ENCODE assay signal across 28 cellular contexts in genomic region chr2:206241767-206242166, GRCh38. TPM values are rescaled to one million over a fixed set of nuclear protein-coding genes. Genes with fewer than 3 reads are reported as not detected.
DNase-seq lines count a peak whose midpoint lies in the region; ATAC-seq and TF ChIP-seq lines count a peak whose summit lies in the region.
"Had no signal": no experiment of that assay in that cellular context is flagged by ENCODE, and none has a peak within 500 bp of the region (broad histone marks: within the 10 kb centered on the region; RNA-seq: fewer than 3 reads in every experiment).

No MANE protein-coding gene starts in this region.

- H3K4me3 ChIP-seq in osteoblast (ENCODE audit: insufficient read depth, low read length): no peak overlapping the region
- H3K4me3 ChIP-seq: colonic mucosa, spleen, tibial nerve had no signal

- H3K27me3 ChIP-seq in osteoblast (ENCODE audit: insufficient read depth, low read length): no peaks in the 10 kb centered on the region
- H3K27me3 ChIP-seq: colonic mucosa, tibial nerve had no signal

- peaks cover 3% of the 10 kb centered on the region for H3K4me1 ChIP-seq in osteoblast (ENCODE audit: insufficient read depth, low read length)
- H3K4me1 ChIP-seq: colonic mucosa, parathyroid adenoma, tibial nerve had no signal

- no peak for TF ChIP-seq CTCF in osteoblast (IDR thresholded peaks at IDR 0.05; ENCODE audit: extremely low read depth, low read depth, low read length)

- no peak overlapping the region for H2AFZ ChIP-seq in osteoblast (ENCODE audit: low read length)
- H2AFZ ChIP-seq: parathyroid adenoma had no signal

- peak; percentile 52 for ATAC-seq in SK-N-SH treated with all-trans-retinoic acid at 6 μM for 48 hours
- ATAC-seq: natural killer cell had no signal

- no peaks in the 10 kb centered on the region for H3K79me2 ChIP-seq in osteoblast (ENCODE audit: insufficient read depth, low read length)
- H3K79me2 ChIP-seq: parathyroid adenoma had no signal

- no peaks in the 10 kb centered on the region for H3K36me3 ChIP-seq in osteoblast (ENCODE audit: insufficient read depth, low read length)
- H3K36me3 ChIP-seq: colonic mucosa, spleen, tibial nerve had no signal

- no peaks in the 10 kb centered on the region for H3K9me3 ChIP-seq in osteoblast (ENCODE audit: low read depth, low read length)
- H3K9me3 ChIP-seq: colonic mucosa, spleen, tibial nerve had no signal

- H3K4me2 ChIP-seq in osteoblast (ENCODE audit: insufficient read depth, low read length): peak overlapping the region; percentile 36

- DNase-seq in NCI-H2227 treated with DMSO at 0.1 percent for 48 hours (lab: John Stamatoyannopoulos, UW) (peak; percentile 21), NCI-H2227 (lab: John Stamatoyannopoulos, UW; ENCODE audit: unreplicated experiment) (no peak), LHCN-M2 (ENCODE audit: low read depth) (peak; percentile 8), osteoblast (ENCODE audit: insufficient read length, low spot score, missing footprints) (no peak), GM19240 (ENCODE audit: insufficient read length, low spot score) (no peak), DMS153 (lab: John Stamatoyannopoulos, UW) (no peak), NOMO-1 treated with DMSO at 0.1 percent for 48 hours (lab: John Stamatoyannopoulos, UW; ENCODE audit: unreplicated experiment) (no peak)
- DNase-seq: 8988T; activated CD4-positive, alpha-beta T cell treated with anti-CD3 and anti-CD28 coated beads for 48 hours; activated CD8-positive, alpha-beta memory T cell treated with anti-CD3 and anti-CD28 coated beads for 24 hours; activated effector memory CD4-positive, alpha-beta T cell treated with Interleukin-2 at 50 U/mL for 16 hours; anterior cingulate cortex; colonic mucosa; DMS79; effector memory CD4-positive, alpha-beta T cell; erythroblast; GOT3; hypothalamus; natural killer cell; NCI-H1092; NCI-H187 treated with DMSO at 0.1 percent for 48 hours; NCI-H446; spleen; T-helper 9 cell had no signal

- H4K20me1 ChIP-seq in osteoblast (ENCODE audit: insufficient read depth, low read length): no peaks in the 10 kb centered on the region

- H3K27ac ChIP-seq in osteoblast (ENCODE audit: low read depth, low read length): no peak overlapping the region
- H3K27ac ChIP-seq: colonic mucosa, parathyroid adenoma, spleen, tibial nerve, VCaP had no signal

TF ChIP-seq in SK-N-SH treated with all-trans-retinoic acid at 6 μM for 48 hours, 23 proteins besides CTCF, POLR2A, EP300 and RAD21:
- no peak for TF ChIP-seq ARNTL (CRISPR knock-in tag; IDR thresholded peaks at IDR 0.05; ENCODE audit: borderline replicate concordance, low read depth)
- TF ChIP-seq GLIS3 (CRISPR knock-in tag; IDR thresholded peaks at IDR 0.05): no peak
- TF ChIP-seq TSHZ2 (CRISPR knock-in tag; IDR thresholded peaks at IDR 0.05): no peak
- TF ChIP-seq ISL1 (CRISPR knock-in tag; IDR thresholded peaks at IDR 0.05): no peak
- TF ChIP-seq OSR1 (CRISPR knock-in tag; IDR thresholded peaks at IDR 0.05): no peak

RNA-seq across cellular contexts. Expression of gene ZDBF2, which starts 32.7 kb away (rescaled TPM):
- 11.5 and 12.1 TPM in 2 replicates for total RNA-seq in LHCN-M2 (2014; rRNA removed)
- 1.1 TPM for polyA plus RNA-seq in LHCN-M2 (2012)
- 9.1 and 12.7 TPM in 2 replicates for total RNA-seq in osteoblast

Comparison
In these comparisons a context has a peak if more than half of its experiments do, and no peak if none do; other contexts are left out.
1. DNase-seq: peak in NCI-H2227 treated with DMSO at 0.1 percent for 48 hours (single experiment) and LHCN-M2 (single experiment); none in NCI-H2227 (single experiment), osteoblast (single experiment), GM19240 (single experiment), DMS153 (single experiment) and NOMO-1 treated with DMSO at 0.1 percent for 48 hours (single experiment).